In genomic region chr1:44995467-44996238, GRCh38 we compare ENCODE assay signal across 33 cellular contexts.
"Had no signal": no experiment of that assay in that cellular context is flagged by ENCODE, and none has a peak within 500 bp of the region (broad histone marks: within the 10 kb centered on the region; RNA-seq: fewer than 3 reads in every experiment).

No MANE protein-coding gene starts in this region.

- ATAC-seq: activated CD8-positive, alpha-beta T cell treated with anti-CD3 and anti-CD28 coated beads for 36 hours; activated T-cell treated with anti-CD3 and anti-CD28 coated beads, Interleukin-2, amount 50 U/mL, for 4 hours; activated T-cell treated with anti-CD3 and anti-CD28 coated beads, Interleukin-2, amount 50 U/mL, for 72 hours; activated T-helper 17 cell treated with anti-CD3 and anti-CD28 coated beads, Interleukin-2, amount 50 U/mL, for 72 hours; body of pancreas had no signal

- H3K4me3 Mint-ChIP-seq: activated B cell treated with CpG ODN at 0.5 μM for 24 hours; activated CD4-positive, alpha-beta memory T cell treated with anti-CD3 and anti-CD28 coated beads for 36 hours; activated CD4-positive, alpha-beta T cell treated with anti-CD3 and anti-CD28 coated beads, Interleukin-2, amount 10 ng/mL, durations not matched to agents 24 days and 14 days; activated CD8-positive, alpha-beta T cell treated with anti-CD3 and anti-CD28 coated beads for 36 hours; activated naive CD4-positive, alpha-beta T cell treated with anti-CD3 and anti-CD28 coated beads for 36 hours; activated naive CD8-positive, alpha-beta T cell treated with anti-CD3 and anti-CD28 coated beads for 36 hours; activated T-cell treated with anti-CD3 and anti-CD28 coated beads, Interleukin-2, amount 50 U/mL, for 4 hours; activated T-cell treated with anti-CD3 and anti-CD28 coated beads, Interleukin-2, amount 50 U/mL, for 72 hours; activated T-helper 1 cell treated with anti-CD3 and anti-CD28 coated beads, Interleukin-12 subunit alpha, Interleukin-12 subunit beta, Interleukin-2, Interleukin-4 antibody, amounts not matched to agents 30 ng/mL and 10 ng/mL and 1 ng/mL, durations not matched to agents 14 hours and 24 hours and 36 hours; activated T-helper 17 cell treated with anti-CD3 and anti-CD28 coated beads, Interleukin-2, amount 50 U/mL, for 72 hours; T-helper 1 cell treated with Interleukin-12 subunit alpha and Interleukin-12 subunit beta and Interleukin-4 antibody, amounts not matched to agents 30 μg/mL and 1 μg/mL, for 36 hours; T-helper 2 cell treated with Interferon-gamma antibody and Interleukin-4, amounts not matched to agents 5 μg/mL and 100 μg/mL, for 36 hours had no signal

- H3K4me1 Mint-ChIP-seq: activated B cell treated with CpG ODN at 0.5 μM for 24 hours had no signal

- H3K9me3 ChIP-seq: adrenal gland, body of pancreas, breast epithelium had no signal

- H3K27me3 ChIP-seq: adrenal gland, body of pancreas, brain microvascular endothelial cell, breast epithelium had no signal

- H3K36me3 ChIP-seq: adrenal gland, brain microvascular endothelial cell, breast epithelium had no signal

- DNase-seq: activated B cell treated with CpG ODN at 0.5 μM for 24 hours; activated CD4-positive, alpha-beta memory T cell treated with anti-CD3 and anti-CD28 coated beads for 36 hours; activated CD4-positive, alpha-beta T cell treated with anti-CD3 and anti-CD28 coated beads for 4 hours; activated CD4-positive, alpha-beta T cell treated with anti-CD3 and anti-CD28 coated beads, Interleukin-2, amount 10 ng/mL, durations not matched to agents 24 days and 14 days; activated CD4-positive, alpha-beta T cell treated with anti-CD3 and anti-CD28 coated beads, Interleukin-2, amount 50 U/mL, for 1 hour; activated CD4-positive, alpha-beta T cell treated with anti-CD3 and anti-CD28 coated beads, Interleukin-2, amount 50 U/mL, for 4 hours; activated CD4-positive, CD25-positive, alpha-beta regulatory T cell treated with anti-CD3 and anti-CD28 coated beads, Interleukin-2, amount 50 U/mL, for 72 hours; activated CD8-positive, alpha-beta memory T cell treated with anti-CD3 and anti-CD28 coated beads, Interleukin-2, amount 50 U/mL, for 4 hours; activated CD8-positive, alpha-beta T cell treated with anti-CD3 and anti-CD28 coated beads for 36 hours; activated effector memory CD4-positive, alpha-beta T cell treated with anti-CD3 and anti-CD28 coated beads, Interleukin-2, amount 50 U/mL, for 16 hours; activated gamma-delta T cell treated with Interleukin-2 at 50 U/mL for 16 hours; activated naive CD4-positive, alpha-beta T cell; activated naive CD4-positive, alpha-beta T cell treated with anti-CD3 and anti-CD28 coated beads for 36 hours; activated naive CD4-positive, alpha-beta T cell treated with anti-CD3 and anti-CD28 coated beads, Interleukin-2, amount 50 U/mL, for 16 hours; activated naive CD8-positive, alpha-beta T cell treated with anti-CD3 and anti-CD28 coated beads for 36 hours; activated T-cell treated with anti-CD3 and anti-CD28 coated beads for 4 hours; activated T-cell treated with anti-CD3 and anti-CD28 coated beads, Interleukin-2, amount 50 U/mL, for 1 hour; activated T-cell treated with anti-CD3 and anti-CD28 coated beads, Interleukin-2, amount 50 U/mL, for 4 hours; activated T-cell treated with anti-CD3 and anti-CD28 coated beads, Interleukin-2, amount 50 U/mL, for 72 hours; adrenal gland; amniotic stem cell; aorta; body of pancreas; brain microvascular endothelial cell; central memory CD4-positive, alpha-beta T cell; T-helper 2 cell; T-helper 9 cell had no signal

- H3K9me3 Mint-ChIP-seq: activated B cell treated with CpG ODN at 0.5 μM for 24 hours; activated CD4-positive, alpha-beta memory T cell treated with anti-CD3 and anti-CD28 coated beads for 36 hours; activated CD4-positive, alpha-beta T cell treated with anti-CD3 and anti-CD28 coated beads, Interleukin-2, amount 10 ng/mL, durations not matched to agents 24 days and 14 days; activated CD8-positive, alpha-beta T cell treated with anti-CD3 and anti-CD28 coated beads for 36 hours; activated naive CD4-positive, alpha-beta T cell treated with anti-CD3 and anti-CD28 coated beads for 36 hours; activated naive CD8-positive, alpha-beta T cell treated with anti-CD3 and anti-CD28 coated beads for 36 hours; activated T-cell treated with anti-CD3 and anti-CD28 coated beads, Interleukin-2, amount 50 U/mL, for 4 hours; activated T-cell treated with anti-CD3 and anti-CD28 coated beads, Interleukin-2, amount 50 U/mL, for 72 hours; activated T-helper 1 cell treated with anti-CD3 and anti-CD28 coated beads, Interleukin-12 subunit alpha, Interleukin-12 subunit beta, Interleukin-2, Interleukin-4 antibody, amounts not matched to agents 30 ng/mL and 10 ng/mL and 1 ng/mL, durations not matched to agents 14 hours and 24 hours and 36 hours; activated T-helper 17 cell treated with anti-CD3 and anti-CD28 coated beads, Interleukin-2, amount 50 U/mL, for 72 hours; T-helper 1 cell treated with Interleukin-12 subunit alpha and Interleukin-12 subunit beta and Interleukin-4 antibody, amounts not matched to agents 30 μg/mL and 1 μg/mL, for 36 hours; T-helper 2 cell treated with Interferon-gamma antibody and Interleukin-4, amounts not matched to agents 5 μg/mL and 100 μg/mL, for 36 hours had no signal

- H3K4me3 ChIP-seq: adrenal gland, body of pancreas, breast epithelium had no signal

- H3K27ac ChIP-seq: adrenal gland, body of pancreas, brain microvascular endothelial cell, breast epithelium, VCaP had no signal

- H3K4me1 ChIP-seq: breast epithelium had no signal

- H3K36me3 Mint-ChIP-seq: activated CD4-positive, alpha-beta memory T cell treated with anti-CD3 and anti-CD28 coated beads for 36 hours; activated naive CD8-positive, alpha-beta T cell treated with anti-CD3 and anti-CD28 coated beads for 36 hours had no signal

- H3K27ac Mint-ChIP-seq: activated B cell treated with CpG ODN at 0.5 μM for 24 hours; activated CD4-positive, alpha-beta memory T cell treated with anti-CD3 and anti-CD28 coated beads for 36 hours; activated CD4-positive, alpha-beta T cell treated with anti-CD3 and anti-CD28 coated beads, Interleukin-2, amount 10 ng/mL, durations not matched to agents 24 days and 14 days; activated CD8-positive, alpha-beta T cell treated with anti-CD3 and anti-CD28 coated beads for 36 hours; activated naive CD4-positive, alpha-beta T cell treated with anti-CD3 and anti-CD28 coated beads for 36 hours; activated naive CD8-positive, alpha-beta T cell treated with anti-CD3 and anti-CD28 coated beads for 36 hours; activated T-cell treated with anti-CD3 and anti-CD28 coated beads, Interleukin-2, amount 50 U/mL, for 72 hours; activated T-helper 1 cell treated with anti-CD3 and anti-CD28 coated beads, Interleukin-12 subunit alpha, Interleukin-12 subunit beta, Interleukin-2, Interleukin-4 antibody, amounts not matched to agents 30 ng/mL and 10 ng/mL and 1 ng/mL, durations not matched to agents 14 hours and 24 hours and 36 hours; activated T-helper 17 cell treated with anti-CD3 and anti-CD28 coated beads, Interleukin-2, amount 50 U/mL, for 72 hours; T-helper 1 cell treated with Interleukin-12 subunit alpha and Interleukin-12 subunit beta and Interleukin-4 antibody, amounts not matched to agents 30 μg/mL and 1 μg/mL, for 36 hours; T-helper 2 cell treated with Interferon-gamma antibody and Interleukin-4, amounts not matched to agents 5 μg/mL and 100 μg/mL, for 36 hours had no signal

- H3K27me3 Mint-ChIP-seq: activated B cell treated with CpG ODN at 0.5 μM for 24 hours; activated CD4-positive, alpha-beta memory T cell treated with anti-CD3 and anti-CD28 coated beads for 36 hours; activated CD8-positive, alpha-beta T cell treated with anti-CD3 and anti-CD28 coated beads for 36 hours; activated naive CD8-positive, alpha-beta T cell treated with anti-CD3 and anti-CD28 coated beads for 36 hours; activated T-helper 17 cell treated with anti-CD3 and anti-CD28 coated beads, Interleukin-2, amount 50 U/mL, for 72 hours had no signal
